ENCODE assay signal across 8 cellular contexts in genomic region chr10:14556285-14556956, GRCh38.
DNase-seq lines count a peak whose midpoint lies in the region; ATAC-seq and TF ChIP-seq lines count a peak whose summit lies in the region.

No MANE protein-coding gene starts in this region.

- H3K27me3 Mint-ChIP-seq in stimulated activated naive B cell treated with anti-CD40 and anti-IgM and Interleukin-4, amounts not matched to agents 10 μg/mL and 1 μg/mL and 100 μg/mL, for 72 hours: no peaks in the 10 kb centered on the region

- H3K27me3 ChIP-seq in SU-DHL-6 (ENCODE audit: low read length): no peaks in the 10 kb centered on the region

- H3K36me3 ChIP-seq in SU-DHL-6 (ENCODE audit: low read length): peaks cover 23% of the 10 kb centered on the region; the same call in 1 of the 2 replicates

- peaks cover 100% of the 10 kb centered on the region for H3K79me2 ChIP-seq in SU-DHL-6 (ENCODE audit: insufficient read depth, low read length)

- H3K9me2 ChIP-seq in SU-DHL-6 (replicated peaks; ENCODE audit: insufficient read depth, low read length): no peaks in the 10 kb centered on the region

- TF ChIP-seq CTCF in SU-DHL-6 (IDR thresholded peaks at IDR 0.05; ENCODE audit: insufficient read depth, low read length, poor library complexity, severe bottlenecking): no peak

- peak; percentile 60 for ATAC-seq in HG02588 (IDR thresholded peaks at IDR 0.05; ENCODE audit: unreplicated experiment)
- peak; percentile 68 to 70 for ATAC-seq in stimulated activated naive B cell treated with anti-CD40 and anti-IgM and Interleukin-4, amounts not matched to agents 10 μg/mL and 1 μg/mL and 100 μg/mL, for 72 hours (replicated peaks)

- H2AFZ ChIP-seq in SU-DHL-6 (ENCODE audit: low read depth, low read length, severe bottlenecking): no peak overlapping the region

- peaks cover 29 to 31% of the 10 kb centered on the region in 2 donors for H3K36me3 Mint-ChIP-seq in stimulated activated naive B cell treated with anti-CD40 and anti-IgM and Interleukin-4, amounts not matched to agents 10 μg/mL and 1 μg/mL and 100 μg/mL, for 72 hours

- peak overlapping the region; percentile 63 for H3K27ac Mint-ChIP-seq in stimulated activated naive B cell treated with anti-CD40 and anti-IgM and Interleukin-4, amounts not matched to agents 10 μg/mL and 1 μg/mL and 100 μg/mL, for 72 hours

- H3F3A ChIP-seq in SU-DHL-6 (ENCODE audit: insufficient read depth): peaks cover 20% of the 10 kb centered on the region

- peak overlapping the region; percentile 24; the same call in 1 of the 2 replicates for H3K27ac ChIP-seq in SU-DHL-6 (ENCODE audit: low read depth, low read length)

- peaks cover 67 to 92% of the 10 kb centered on the region in 2 donors for H3K4me1 Mint-ChIP-seq in stimulated activated naive B cell treated with anti-CD40 and anti-IgM and Interleukin-4, amounts not matched to agents 10 μg/mL and 1 μg/mL and 100 μg/mL, for 72 hours

- peak overlapping the region; percentile 2 for H3K4me2 ChIP-seq in SU-DHL-6 (ENCODE audit: low read depth, low read length, poor library complexity, severe bottlenecking)

- DNase-seq in NCI-H82 (lab: John Stamatoyannopoulos, UW) (peak; percentile 7), NCI-H82 treated with DMSO at 0.1 percent for 48 hours (lab: John Stamatoyannopoulos, UW; ENCODE audit: unreplicated experiment) (no peak), germinal center (ENCODE audit: low spot score) (peak; percentile 59), EL (no peak), NCI-H2081 treated with DMSO at 0.1 percent for 48 hours (lab: John Stamatoyannopoulos, UW) (no peak)
- peak; percentile 25 for DNase-seq in stimulated activated naive B cell treated with anti-CD40 and anti-IgM and Interleukin-4, amounts not matched to agents 10 μg/mL and 1 μg/mL and 100 μg/mL, for 72 hours

- peak overlapping the region; percentile 17 to 23 for H3K4me3 Mint-ChIP-seq in stimulated activated naive B cell treated with anti-CD40 and anti-IgM and Interleukin-4, amounts not matched to agents 10 μg/mL and 1 μg/mL and 100 μg/mL, for 72 hours

- no peaks in the 10 kb centered on the region for H3K9me3 ChIP-seq in SU-DHL-6 (ENCODE audit: insufficient read depth, low read length)

- H3K9me3 Mint-ChIP-seq in stimulated activated naive B cell treated with anti-CD40 and anti-IgM and Interleukin-4, amounts not matched to agents 10 μg/mL and 1 μg/mL and 100 μg/mL, for 72 hours: peaks cover 0 to 2% of the 10 kb centered on the region in 2 donors

- peaks cover 62% of the 10 kb centered on the region for H4K20me1 ChIP-seq in SU-DHL-6 (ENCODE audit: low read depth, low read length)

- no peak overlapping the region for H3K9ac ChIP-seq in SU-DHL-6 (ENCODE audit: low read length)

- no peak overlapping the region for H3K4me3 ChIP-seq in SU-DHL-6 (ENCODE audit: insufficient read depth, low read length, poor library complexity, severe bottlenecking)

Comparison
In these comparisons a context has a peak if more than half of its experiments do, and no peak if none do; other contexts are left out.
1. DNase-seq: peak in NCI-H82 (single experiment), germinal center (single experiment) and stimulated activated naive B cell treated with anti-CD40 and anti-IgM and Interleukin-4, amounts not matched to agents 10 μg/mL and 1 μg/mL and 100 μg/mL, for 72 hours (single experiment); none in NCI-H82 treated with DMSO at 0.1 percent for 48 hours (single experiment), EL (single experiment) and NCI-H2081 treated with DMSO at 0.1 percent for 48 hours (single experiment).